Comparison of ENCODE assay signal across 7 cellular contexts in genomic region chr17:63961355-63962207, GRCh38. TPM values are rescaled to one million over a fixed set of nuclear protein-coding genes. Genes with fewer than 3 reads are reported as not detected.
DNase-seq lines count a peak whose midpoint lies in the region; ATAC-seq and TF ChIP-seq lines count a peak whose summit lies in the region.

No MANE protein-coding gene starts in this region.

- TF ChIP-seq POLR2A in spleen (IDR thresholded peaks at IDR 0.05): no peak

- H3K4me1 ChIP-seq in HAP-1 (no peaks in the 10 kb centered on the region), right cardiac atrium (ENCODE audit: control insufficient read depth, insufficient read depth, low read length) (peaks cover 16% of the 10 kb centered on the region), spleen (peaks cover 8 to 49% (median 24%) of the 10 kb centered on the region in 6 donors)

- no peak overlapping the region for H3K4me3 ChIP-seq in HAP-1
- peak overlapping the region; percentile 12 for H3K4me3 ChIP-seq in right cardiac atrium (ENCODE audit: low read length)
- H3K4me3 ChIP-seq in spleen: peak overlapping the region in 2 of 8 donors; percentile 10 to 42

- peaks cover 4% of the 10 kb centered on the region for H3K4me1 Mint-ChIP-seq in activated naive CD8-positive, alpha-beta T cell treated with anti-CD3 and anti-CD28 coated beads for 36 hours

- 16% methylated on average over 36 of the region's 36 CpGs for WGBS in right cardiac atrium
- WGBS in spleen, 5 donors: 26 to 34% (median 29%) methylated on average over 33 to 36 of the region's 36 CpGs

- no peak overlapping the region for H3K27ac Mint-ChIP-seq in activated naive CD8-positive, alpha-beta T cell treated with anti-CD3 and anti-CD28 coated beads for 36 hours

- no peaks in the 10 kb centered on the region for H3K9me3 Mint-ChIP-seq in activated naive CD8-positive, alpha-beta T cell treated with anti-CD3 and anti-CD28 coated beads for 36 hours

- peak; percentile 78 to 92 for ATAC-seq in right cardiac atrium

- H3K4me3 Mint-ChIP-seq in activated naive CD8-positive, alpha-beta T cell treated with anti-CD3 and anti-CD28 coated beads for 36 hours: no peak overlapping the region

- H3K27ac ChIP-seq in right cardiac atrium (ENCODE audit: low read length) (peak overlapping the region; percentile 79), spleen (peak overlapping the region in 5 of 8 donors; percentile 77 to 92 (median 83))

- intact Hi-C loops in right cardiac atrium (cut with DNase I) (no loop called here), spleen (cut with DNase I; ENCODE audit: low total_unique reads) (no loop called here)

- H3K27me3 ChIP-seq in HAP-1 (ENCODE audit: low read depth) (no peaks in the 10 kb centered on the region), right cardiac atrium (ENCODE audit: control insufficient read depth, insufficient read depth) (no peaks in the 10 kb centered on the region), spleen (replicated peaks in 1 of 7) (no peaks in the 10 kb centered on the region)

- no peak for TF ChIP-seq CTCF in spleen (IDR thresholded peaks at IDR 0.05 in 8 of 11, conservative IDR thresholded peaks at IDR 0.05 in 3 of 11)

- no peaks in the 10 kb centered on the region for H3K27me3 Mint-ChIP-seq in activated naive CD8-positive, alpha-beta T cell treated with anti-CD3 and anti-CD28 coated beads for 36 hours

- DNase-seq in HAP-1 (ENCODE audit: low spot score in 2 of 2) (peak; percentile 4 to 82), OCI-M1 (lab: John Stamatoyannopoulos, UW) (peak; percentile 45), right cardiac atrium (peak; percentile 89 to 93 (median 90)), spleen (no peak), KBM-7 (no peak), NK-92 (lab: John Stamatoyannopoulos, UW; ENCODE audit: unreplicated experiment) (no peak)
- DNase-seq in activated naive CD8-positive, alpha-beta T cell treated with anti-CD3 and anti-CD28 coated beads for 36 hours: peak; percentile 55

- in situ Hi-C loops in HAP-1 (cut with MboI; ENCODE audit: low sequenced_read_pairs): no loop called here
- in situ Hi-C loops in KBM-7 (cut with MboI; ENCODE audit: low pct_unique_long_range_greater_than_20kb, low sequenced_read_pairs): no loop called here

- H3K36me3 Mint-ChIP-seq in activated naive CD8-positive, alpha-beta T cell treated with anti-CD3 and anti-CD28 coated beads for 36 hours: no peaks in the 10 kb centered on the region

- H3K36me3 ChIP-seq in HAP-1 (replicated peaks) (no peaks in the 10 kb centered on the region), spleen (no peaks in the 10 kb centered on the region)

- H3K9me3 ChIP-seq in HAP-1 (no peaks in the 10 kb centered on the region), right cardiac atrium (ENCODE audit: control insufficient read depth, low read length) (no peaks in the 10 kb centered on the region), spleen (no peaks in the 10 kb centered on the region)

RNA-seq across cellular contexts. Expression of gene SCN4A, which starts 11.1 kb away (rescaled TPM):
- under 1 TPM; 0.14 to 0.31 TPM for total RNA-seq in activated naive CD8-positive, alpha-beta T cell treated with anti-CD3 and anti-CD28 coated beads for 36 hours
- total RNA-seq in right cardiac atrium (1 to 10 TPM; 1.7 to 5.8 (median 3.0) TPM), spleen (1 to 10 TPM in 5 of 7 donors, under 1 TPM in 2; 0.54 to 4.0 (median 1.3) TPM)
- polyA plus RNA-seq in right cardiac atrium (1.6 TPM), spleen (under 1 TPM; 0.14 to 0.70 (median 0.26) TPM)

RNA-seq across cellular contexts. Expression of gene CD79B, which starts 29.4 kb away (rescaled TPM):
- 10 to 100 TPM; 28.8 to 30.5 TPM for total RNA-seq in activated naive CD8-positive, alpha-beta T cell treated with anti-CD3 and anti-CD28 coated beads for 36 hours
- total RNA-seq in right cardiac atrium (1 to 10 TPM; 1.1 to 2.5 (median 2.1) TPM), spleen (100 to 1,000 TPM; 149 to 226 (median 192) TPM)
- polyA plus RNA-seq in right cardiac atrium (2.7 TPM), spleen (100 to 1,000 TPM; 386 to 659 (median 624) TPM)

RNA-seq across cellular contexts. Expression of gene PRR29, which starts 36.6 kb away (rescaled TPM):
- total RNA-seq in activated naive CD8-positive, alpha-beta T cell treated with anti-CD3 and anti-CD28 coated beads for 36 hours: under 1 TPM; 0.36 to 0.93 TPM
- total RNA-seq in right cardiac atrium: under 1 TPM in 3 of 4 donors, not detected in 1; 0.11 to 0.25 (median 0.15) TPM
- 0.45 TPM for polyA plus RNA-seq in right cardiac atrium
- 1 to 10 TPM; 1.6 to 9.1 (median 3.5) TPM for total RNA-seq in spleen
- polyA plus RNA-seq in spleen: 1 to 10 TPM in 1 of 3 donors, under 1 TPM in 2; 0.65 to 3.6 (median 0.73) TPM

RNA-seq across cellular contexts. Expression of gene GH1, which starts 42.9 kb away (rescaled TPM):
- total RNA-seq in activated naive CD8-positive, alpha-beta T cell treated with anti-CD3 and anti-CD28 coated beads for 36 hours: not detected
- total RNA-seq in right cardiac atrium (not detected), spleen (1 to 10 TPM in 2 of 7 donors, under 1 TPM in 3, not detected in 2; 0.47 to 1.4 (median 0.79) TPM)
- polyA plus RNA-seq in right cardiac atrium (not detected), spleen (1 to 10 TPM in 1 of 3 donors, under 1 TPM in 2; 0.29 to 1.5 (median 0.65) TPM)

RNA-seq across cellular contexts. Expression of gene CSHL1, which starts 50.5 kb away (rescaled TPM):
- not detected for total RNA-seq in activated naive CD8-positive, alpha-beta T cell treated with anti-CD3 and anti-CD28 coated beads for 36 hours
- not detected for total RNA-seq in right cardiac atrium
- not detected for polyA plus RNA-seq in right cardiac atrium
- not detected for total RNA-seq in spleen
- under 1 TPM in 1 of 3 donors, not detected in 2; 0.06 TPM for polyA plus RNA-seq in spleen

Comparison
In these comparisons a context has a peak if more than half of its experiments do, and no peak if none do; other contexts are left out.
1. DNase-seq: peak in HAP-1 (2 of 2), OCI-M1 (single experiment), activated naive CD8-positive, alpha-beta T cell treated with anti-CD3 and anti-CD28 coated beads for 36 hours (single experiment) and right cardiac atrium (3 of 3); none in spleen (single experiment), KBM-7 (single experiment) and NK-92 (single experiment).
2. RNA of gene CD79B, which starts 29.4 kb away (total RNA-seq): 149 to 226 TPM in spleen and 28.8 to 30.5 TPM in activated naive CD8-positive, alpha-beta T cell treated with anti-CD3 and anti-CD28 coated beads for 36 hours; 1.1 to 2.5 TPM in right cardiac atrium; every median in the first group is over 4 times any median in the second.